ENCODE assay signal across 16 cellular contexts in genomic region chr22:39789794-39790193, GRCh38.
DNase-seq lines count a peak whose midpoint lies in the region; ATAC-seq and TF ChIP-seq lines count a peak whose summit lies in the region.
"Had no signal": no experiment of that assay in that cellular context is flagged by ENCODE, and none has a peak within 500 bp of the region (broad histone marks: within the 10 kb centered on the region; RNA-seq: fewer than 3 reads in every experiment).

No MANE protein-coding gene starts in this region.

- H3K36me3 ChIP-seq in HEK293 (ENCODE audit: control insufficient read depth in 2 of 2, insufficient read depth in 1 of 2, low read length in 2 of 2), result no peaks in the 10 kb centered on the region
- H3K36me3 ChIP-seq in colonic mucosa, result no peaks in the 10 kb centered on the region
- H3K36me3 ChIP-seq in mucosa of descending colon (ENCODE audit: low read depth), result no peaks in the 10 kb centered on the region
- no peaks in the 10 kb centered on the region for H3K36me3 ChIP-seq in upper lobe of left lung

- H3K4me1 Mint-ChIP-seq in activated CD4-positive, alpha-beta T cell treated with anti-CD3 and anti-CD28 coated beads, Interleukin-2, amount 10 ng/mL, durations not matched to agents 7 days and 5 days, result peaks cover 7% of the 10 kb centered on the region
- H3K4me1 Mint-ChIP-seq: B cell, H9 had no signal

- TF ChIP-seq EP300 in upper lobe of left lung (IDR thresholded peaks at IDR 0.05), result no peak

- H3K36me3 Mint-ChIP-seq in activated CD4-positive, alpha-beta T cell treated with anti-CD3 and anti-CD28 coated beads, Interleukin-2, amount 10 ng/mL, durations not matched to agents 7 days and 5 days (ENCODE audit: low read depth), result no peaks in the 10 kb centered on the region
- H3K36me3 Mint-ChIP-seq: CD4-positive, CD25-positive, alpha-beta regulatory T cell had no signal

- no peak overlapping the region for H3K4me3 ChIP-seq in HEK293 (ENCODE audit: low read depth, low read length)
- H3K4me3 ChIP-seq in colonic mucosa, result no peak overlapping the region
- H3K4me3 ChIP-seq in mucosa of descending colon, result no peak overlapping the region
- H3K4me3 ChIP-seq in upper lobe of left lung, result no peak overlapping the region

- 42 to 68% methylated on average over 2 of the region's 2 CpGs for WGBS in upper lobe of left lung, 2 donors

- peak; percentile 100 for ATAC-seq in mucosa of descending colon
- ATAC-seq in HG03135 (IDR thresholded peaks at IDR 0.05; ENCODE audit: unreplicated experiment), result no peak
- ATAC-seq in upper lobe of left lung (ENCODE audit: low FRiP score in 2 of 2), result no peak

- intact Hi-C loops in colonic mucosa (cut with DNase I) (no loop called here), mucosa of descending colon (cut with DNase I, micrococcal nuclease) (no loop called here)

- peaks cover 3% of the 10 kb centered on the region for H3K27me3 Mint-ChIP-seq in activated CD4-positive, alpha-beta T cell treated with anti-CD3 and anti-CD28 coated beads, Interleukin-2, amount 10 ng/mL, durations not matched to agents 7 days and 5 days
- H3K27me3 Mint-ChIP-seq: B cell; CD8-positive, alpha-beta memory T cell had no signal

- POLR2A ChIA-PET in HEK293 (lab: Yijun Ruan, JAX), result no interaction called here
- POLR2A ChIA-PET in activated CD4-positive, alpha-beta T cell treated with anti-CD3 and anti-CD28 coated beads, Interleukin-2, amount 10 ng/mL, durations not matched to agents 7 days and 5 days (lab: Charles Lee), result no interaction called here

- no peak overlapping the region for H3K9ac ChIP-seq in colonic mucosa (ENCODE audit: low read depth in 2 of 2, low read length in 2 of 2)

- CTCF ChIA-PET in HEK293 (lab: Yijun Ruan, JAX), result interaction anchor here (0.6 kb wide), 1 partner anchor 18 kb away, joined by 3 read pairs; no protein-coding TSS in a partner anchor
- CTCF ChIA-PET in activated CD4-positive, alpha-beta T cell treated with anti-CD3 and anti-CD28 coated beads, Interleukin-2, amount 10 ng/mL, durations not matched to agents 7 days and 5 days (lab: Charles Lee), result no interaction called here

- H3K9me3 ChIP-seq in HEK293 (ENCODE audit: control insufficient read depth, insufficient read depth, low read depth, low read length) (no peaks in the 10 kb centered on the region), colonic mucosa (no peaks in the 10 kb centered on the region), mucosa of descending colon (no peaks in the 10 kb centered on the region), upper lobe of left lung (no peaks in the 10 kb centered on the region)

- TF ChIP-seq POLR2A in upper lobe of left lung (IDR thresholded peaks at IDR 0.05), result no peak

- no peak overlapping the region for H3K4me3 Mint-ChIP-seq in activated CD4-positive, alpha-beta T cell treated with anti-CD3 and anti-CD28 coated beads, Interleukin-2, amount 10 ng/mL, durations not matched to agents 7 days and 5 days
- H3K4me3 Mint-ChIP-seq: B cell; CD4-positive, CD25-positive, alpha-beta regulatory T cell; CD8-positive, alpha-beta memory T cell; H9 had no signal

- peak; percentile 70 for DNase-seq in colonic mucosa
- peak; percentile 55 to 77 (median 57) for DNase-seq in mucosa of descending colon
- DNase-seq in activated CD4-positive, alpha-beta T cell treated with anti-CD3 and anti-CD28 coated beads, Interleukin-2, amount 10 ng/mL, durations not matched to agents 7 days and 5 days, result no peak
- no peak for DNase-seq in upper lobe of left lung
- no peak for DNase-seq in DMS53 (lab: John Stamatoyannopoulos, UW)
- DNase-seq: C1 segment of cervical spinal cord; CD4-positive, CD25-positive, alpha-beta regulatory T cell; CD8-positive, alpha-beta memory T cell; COR-L47; DMS79; GF-D8; H9 had no signal

- H3K9me3 Mint-ChIP-seq in activated CD4-positive, alpha-beta T cell treated with anti-CD3 and anti-CD28 coated beads, Interleukin-2, amount 10 ng/mL, durations not matched to agents 7 days and 5 days, result peaks cover 9% of the 10 kb centered on the region
- H3K9me3 Mint-ChIP-seq: H9 had no signal

- H3K27ac ChIP-seq in HEK293 (ENCODE audit: extremely low read depth, low read depth, low read length), result no peak overlapping the region
- peak overlapping the region; percentile 13 for H3K27ac ChIP-seq in colonic mucosa
- H3K27ac ChIP-seq in upper lobe of left lung, result no peak overlapping the region
- H3K27ac ChIP-seq: HL-60 had no signal

- no peaks in the 10 kb centered on the region for H3K4me1 ChIP-seq in HEK293 (ENCODE audit: control insufficient read depth, insufficient read depth, low read length)
- H3K4me1 ChIP-seq in colonic mucosa, result no peaks in the 10 kb centered on the region
- peaks cover 10% of the 10 kb centered on the region for H3K4me1 ChIP-seq in mucosa of descending colon (ENCODE audit: low read depth)
- H3K4me1 ChIP-seq in upper lobe of left lung, result no peaks in the 10 kb centered on the region

- H3K27ac Mint-ChIP-seq in activated CD4-positive, alpha-beta T cell treated with anti-CD3 and anti-CD28 coated beads, Interleukin-2, amount 10 ng/mL, durations not matched to agents 7 days and 5 days, result no peak overlapping the region
- H3K27ac Mint-ChIP-seq: B cell; CD4-positive, CD25-positive, alpha-beta regulatory T cell; H9 had no signal

- H3K27me3 ChIP-seq in colonic mucosa (no peaks in the 10 kb centered on the region), upper lobe of left lung (no peaks in the 10 kb centered on the region)

- no peak for TF ChIP-seq CTCF in HEK293 (tag by site-specific recombination; IDR thresholded peaks at IDR 0.05)
- TF ChIP-seq CTCF in colonic mucosa (IDR thresholded peaks at IDR 0.05), result no peak
- TF ChIP-seq CTCF in mucosa of descending colon (IDR thresholded peaks at IDR 0.05), result no peak
- no peak for TF ChIP-seq CTCF in upper lobe of left lung (IDR thresholded peaks at IDR 0.05)

TF ChIP-seq in HEK293, 187 proteins besides CTCF, POLR2A, EP300 and RAD21:
- TF ChIP-seq ZNF398 (tag by site-specific recombination; IDR thresholded peaks at IDR 0.05) (peak; percentile 35), SCRT1 (tag by site-specific recombination; IDR thresholded peaks at IDR 0.05; ENCODE audit: borderline replicate concordance) (peak; percentile 55; the same call in 1 of the 2 replicates), ZFHX2 (tag by site-specific recombination; conservative IDR thresholded peaks at IDR 0.05) (no peak), ZNF132 (tag by site-specific recombination; IDR thresholded peaks at IDR 0.05; ENCODE audit: borderline replicate concordance) (no peak), SCRT2 (tag by site-specific recombination; IDR thresholded peaks at IDR 0.05) (peak; percentile 66; the same call in 1 of the 2 replicates)

Comparison
In these comparisons a context has a peak if more than half of its experiments do, and no peak if none do; other contexts are left out.
1. DNase-seq: peak in colonic mucosa (single experiment) and mucosa of descending colon (3 of 3); none in activated CD4-positive, alpha-beta T cell treated with anti-CD3 and anti-CD28 coated beads, Interleukin-2, amount 10 ng/mL, durations not matched to agents 7 days and 5 days (single experiment), upper lobe of left lung (0 of 2) and DMS53 (single experiment).